25 cellular contexts compared by ENCODE assay signal in genomic region chr15:93044301-93045190, GRCh38. TPM values are rescaled to one million over a fixed set of nuclear protein-coding genes. Genes with fewer than 3 reads are reported as not detected.
DNase-seq lines count a peak whose midpoint lies in the region; ATAC-seq, FAIRE-seq and TF ChIP-seq lines count a peak whose summit lies in the region.
"Had no signal": no experiment of that assay in that cellular context is flagged by ENCODE, and none has a peak within 500 bp of the region (broad histone marks: within the 10 kb centered on the region; RNA-seq: fewer than 3 reads in every experiment).

No MANE protein-coding gene starts in this region.

- FAIRE-seq in kidney (lab: Jason Lieb, UNC) = no peak
- FAIRE-seq: HTR-8/SVneo had no signal

- H3K27me3 Mint-ChIP-seq in stimulated activated naive CD8-positive, alpha-beta T cell treated with anti-CD3 and anti-CD28 coated beads, Interleukin-15, amount 100 ng/mL, for 72 hours = peaks cover 17% of the 10 kb centered on the region
- peaks cover 23% of the 10 kb centered on the region for H3K27me3 Mint-ChIP-seq in glutamatergic neuron (ENCODE audit: unreplicated experiment)
- H3K27me3 Mint-ChIP-seq in immature natural killer cell (ENCODE audit: low read depth in 3 of 3) = peaks cover 2 to 7% (median 6%) of the 10 kb centered on the region in 3 donors

- peaks cover 6 to 12% of the 10 kb centered on the region in 2 donors for H3K9me3 Mint-ChIP-seq in stimulated activated naive CD8-positive, alpha-beta T cell treated with anti-CD3 and anti-CD28 coated beads, Interleukin-15, amount 100 ng/mL, for 72 hours
- H3K9me3 Mint-ChIP-seq in glutamatergic neuron (ENCODE audit: unreplicated experiment) (peaks cover 24% of the 10 kb centered on the region), immature natural killer cell (peaks cover 0 to 6% (median 4%) of the 10 kb centered on the region in 6 donors)

- TF ChIP-seq CTCF in kidney (IDR thresholded peaks at IDR 0.05; ENCODE audit: borderline replicate concordance, extremely low read depth, insufficient read depth) (no peak), osteoblast (IDR thresholded peaks at IDR 0.05; ENCODE audit: extremely low read depth, low read depth, low read length) (no peak), glutamatergic neuron (IDR thresholded peaks at IDR 0.05; ENCODE audit: partially characterized antibody, unreplicated experiment) (no peak)

- no peak for DNase-seq in stimulated activated naive CD8-positive, alpha-beta T cell treated with anti-CD3 and anti-CD28 coated beads, Interleukin-15, amount 100 ng/mL, for 72 hours
- DNase-seq in stimulated activated naive CD8-positive, alpha-beta T cell treated with anti-CD3 and anti-CD28 coated beads, Interleukin-15, Interleukin-2, amounts not matched to agents 100 U/mL and 50 U/mL, for 24 hours = no peak
- peak; percentile 69 for DNase-seq in kidney
- peak; percentile 85 for DNase-seq in osteoblast (ENCODE audit: insufficient read length, low spot score, missing footprints)
- DNase-seq in glutamatergic neuron = no peak
- DNase-seq in NAMALWA (ENCODE audit: low spot score) = no peak
- DNase-seq in immature natural killer cell = no peak
- DNase-seq in NCI-H2107 treated with DMSO at 0.1 percent for 48 hours (lab: John Stamatoyannopoulos, UW; ENCODE audit: unreplicated experiment) = no peak
- DNase-seq: 8988T; AML-193; EL; GF-D8; NCI-H1105; NCI-H146; NCI-H2029; NCI-H2171; NCI-H345; NCI-H524; NCI-H774; NK-92 treated with Interleukin-12 subunit alpha and Interleukin-12 subunit beta, amount 100 ng/mL, for 24 hours had no signal

- no peaks in the 10 kb centered on the region for H3K36me3 ChIP-seq in kidney (ENCODE audit: control insufficient read depth in 1 of 2, insufficient read depth in 2 of 2, low read length in 2 of 2)
- H3K36me3 ChIP-seq in osteoblast (ENCODE audit: insufficient read depth, low read length) = no peaks in the 10 kb centered on the region

- H3K79me2 ChIP-seq in osteoblast (ENCODE audit: insufficient read depth, low read length) = no peaks in the 10 kb centered on the region

- H3K4me3 ChIP-seq in kidney (ENCODE audit: low read length in 2 of 2) = no peak overlapping the region
- H3K4me3 ChIP-seq in osteoblast (ENCODE audit: insufficient read depth, low read length) = no peak overlapping the region
- H3K4me3 ChIP-seq: HAP-1, SJSA1 had no signal

- H3K4me1 Mint-ChIP-seq in stimulated activated naive CD8-positive, alpha-beta T cell treated with anti-CD3 and anti-CD28 coated beads, Interleukin-15, amount 100 ng/mL, for 72 hours = peaks cover 21% of the 10 kb centered on the region
- H3K4me1 Mint-ChIP-seq in glutamatergic neuron (ENCODE audit: low read depth, unreplicated experiment) = peaks cover 25% of the 10 kb centered on the region
- H3K4me1 Mint-ChIP-seq in immature natural killer cell = peaks cover 36% of the 10 kb centered on the region in 2 donors

- intact Hi-C loops in kidney (cut with DNase I) = no loop called here

- no peak overlapping the region for H3K4me3 Mint-ChIP-seq in stimulated activated naive CD8-positive, alpha-beta T cell treated with anti-CD3 and anti-CD28 coated beads, Interleukin-15, amount 100 ng/mL, for 72 hours
- H3K4me3 Mint-ChIP-seq in glutamatergic neuron (ENCODE audit: unreplicated experiment) = no peak overlapping the region
- no peak overlapping the region for H3K4me3 Mint-ChIP-seq in immature natural killer cell
- H3K4me3 Mint-ChIP-seq: CD14-positive monocyte had no signal

- H3K27me3 ChIP-seq in osteoblast (ENCODE audit: insufficient read depth, low read length) = no peaks in the 10 kb centered on the region
- H3K27me3 ChIP-seq: SJSA1 had no signal

- no peak overlapping the region for H3K27ac Mint-ChIP-seq in stimulated activated naive CD8-positive, alpha-beta T cell treated with anti-CD3 and anti-CD28 coated beads, Interleukin-15, amount 100 ng/mL, for 72 hours
- H3K27ac Mint-ChIP-seq in glutamatergic neuron (ENCODE audit: unreplicated experiment) (no peak overlapping the region), immature natural killer cell (no peak overlapping the region)
- H3K27ac Mint-ChIP-seq: CD14-positive monocyte had no signal

- H3K4me2 ChIP-seq in osteoblast (ENCODE audit: insufficient read depth, low read length) = no peak overlapping the region
- H3K4me2 ChIP-seq: KMS-11 had no signal

- no peak overlapping the region for H3K27ac ChIP-seq in kidney (ENCODE audit: low read depth in 2 of 2, low read length in 2 of 2)
- H3K27ac ChIP-seq in osteoblast (ENCODE audit: low read depth, low read length) = no peak overlapping the region
- H3K27ac ChIP-seq: KMS-11, SJSA1 had no signal

- H3K9ac ChIP-seq in kidney (ENCODE audit: low read length in 2 of 2) = no peak overlapping the region
- H3K9ac ChIP-seq: KMS-11 had no signal

- peak; percentile 18 for ATAC-seq in stimulated activated naive CD8-positive, alpha-beta T cell treated with anti-CD3 and anti-CD28 coated beads, Interleukin-15, amount 100 ng/mL, for 72 hours
- ATAC-seq in stimulated activated naive CD8-positive, alpha-beta T cell treated with anti-CD3 and anti-CD28 coated beads, Interleukin-15, Interleukin-2, amounts not matched to agents 100 U/mL and 50 U/mL, for 24 hours = no peak

- peaks cover 0 to 8% of the 10 kb centered on the region in 2 donors for H3K9me3 ChIP-seq in kidney (ENCODE audit: control insufficient read depth in 1 of 2, low read length in 2 of 2)
- no peaks in the 10 kb centered on the region for H3K9me3 ChIP-seq in osteoblast (ENCODE audit: low read depth, low read length)
- H3K9me3 ChIP-seq: HAP-1 had no signal

- H3K4me1 ChIP-seq in kidney (ENCODE audit: control insufficient read depth in 1 of 2, insufficient read depth in 1 of 2, low read depth in 1 of 2, low read length in 2 of 2) (no peaks in the 10 kb centered on the region), osteoblast (ENCODE audit: insufficient read depth, low read length) (no peaks in the 10 kb centered on the region)
- H3K4me1 ChIP-seq: HAP-1 had no signal

- no peak overlapping the region for H2AFZ ChIP-seq in osteoblast (ENCODE audit: low read length)

- H4K20me1 ChIP-seq in osteoblast (ENCODE audit: insufficient read depth, low read length) = no peaks in the 10 kb centered on the region

- H3K36me3 Mint-ChIP-seq in glutamatergic neuron (ENCODE audit: unreplicated experiment) (peaks cover 21% of the 10 kb centered on the region), immature natural killer cell (peaks cover 4 to 12% (median 4%) of the 10 kb centered on the region in 3 donors)

RNA-seq across cellular contexts. Expression of gene RGMA, which starts 44.5 kb away (rescaled TPM):
- total RNA-seq in kidney (4.7 TPM), osteoblast (2.5 and 3.2 TPM in 2 replicates), glutamatergic neuron (ENCODE audit: unreplicated experiment) (56.6 TPM)
- polyA plus RNA-seq in kidney (ENCODE audit: insufficient read depth, low read depth, low replicate concordance) (4.4 TPM), immature natural killer cell (not detected)

Comparison
In these comparisons a context has a peak if more than half of its experiments do, and no peak if none do; other contexts are left out.
1. DNase-seq: peak in kidney (single experiment) and osteoblast (single experiment); none in stimulated activated naive CD8-positive, alpha-beta T cell treated with anti-CD3 and anti-CD28 coated beads, Interleukin-15, amount 100 ng/mL, for 72 hours (0 of 2), stimulated activated naive CD8-positive, alpha-beta T cell treated with anti-CD3 and anti-CD28 coated beads, Interleukin-15, Interleukin-2, amounts not matched to agents 100 U/mL and 50 U/mL, for 24 hours (single experiment), glutamatergic neuron (single experiment), NAMALWA (single experiment), immature natural killer cell (0 of 3) and NCI-H2107 treated with DMSO at 0.1 percent for 48 hours (single experiment).
2. RNA of gene RGMA, which starts 44.5 kb away (total RNA-seq): 56.6 TPM in glutamatergic neuron (single experiment); 4.7 TPM in kidney (single experiment) and 2.5 to 3.2 TPM in osteoblast; every median in the first group is over 10 times any median in the second.